In genomic region chr2:152606965-152607364, GRCh38 we compare ENCODE assay signal across 26 cellular contexts.
"Had no signal": no experiment of that assay in that cellular context is flagged by ENCODE, and none has a peak within 500 bp of the region (broad histone marks: within the 10 kb centered on the region; RNA-seq: fewer than 3 reads in every experiment).

No MANE protein-coding gene starts in this region.

- H3K36me3 ChIP-seq: pancreas, right lobe of liver had no signal

- DNase-seq: cortex of kidney; effector CD4-positive, alpha-beta T cell; foreskin keratinocyte; glutamatergic neuron; heart right ventricle; hypothalamus; immature natural killer cell; islet precursor cell; kidney glomerular epithelial cell; left ventricle myocardium superior; lower lobe of right lung; naive thymus-derived CD8-positive, alpha-beta T cell; nephron progenitor cell; occipital lobe; pancreas; right lobe of liver; small intestine; stimulated activated CD4-positive, alpha-beta T cell treated with anti-CD3 and anti-CD28 coated beads, Interleukin-12 subunit alpha, Interleukin-12 subunit beta, amount 100 ng/mL, for 4 hours; stimulated activated CD4-positive, alpha-beta T cell treated with anti-CD3 and anti-CD28 coated beads, Interleukin-1b, Interleukin-23, amount 100 ng/mL, for 48 hours; stimulated activated CD4-positive, alpha-beta T cell treated with anti-CD3 and anti-CD28 coated beads, Interleukin-4, amount 100 ng/mL, for 1 hour; stimulated activated CD8-positive, alpha-beta memory T cell treated with anti-CD3 and anti-CD28 coated beads, Interleukin-4, amount 100 ng/mL, for 48 hours; stimulated activated naive CD4-positive, alpha-beta T cell treated with Interleukin-2 at 50 U/mL for 16 hours; stomach; testis; tibial artery had no signal

- H3K4me1 ChIP-seq: foreskin keratinocyte, lower lobe of right lung, pancreas, right lobe of liver, testis had no signal

- H3K27me3 ChIP-seq: foreskin keratinocyte, gastroesophageal sphincter, heart right ventricle, pancreas, right lobe of liver, stomach, testis, tibial artery had no signal

- H3K4me3 ChIP-seq: gastroesophageal sphincter, heart right ventricle, lower lobe of right lung, pancreas, right lobe of liver, stomach, testis, tibial artery had no signal

- H3K27ac ChIP-seq: foreskin keratinocyte, gastroesophageal sphincter, heart right ventricle, lower lobe of right lung, pancreas, right lobe of liver, stomach, testis, tibial artery had no signal

- H3K9me3 ChIP-seq: gastroesophageal sphincter, heart right ventricle, lower lobe of right lung, pancreas, right lobe of liver, stomach, testis, tibial artery had no signal
